Comparison of ENCODE assay signal across 8 cellular contexts in genomic region chr11:3808846-3809623, GRCh38. TPM values are rescaled to one million over a fixed set of nuclear protein-coding genes. Genes with fewer than 3 reads are reported as not detected.
DNase-seq lines count a peak whose midpoint lies in the region; ATAC-seq and TF ChIP-seq lines count a peak whose summit lies in the region.

No MANE protein-coding gene starts in this region.

- ATAC-seq in GM21423 (IDR thresholded peaks at IDR 0.05; ENCODE audit: unreplicated experiment) = peak; percentile 76

- no peaks in the 10 kb centered on the region for H3K9me3 ChIP-seq in iPS-15b (ENCODE audit: control insufficient read depth, insufficient read depth, low read length)

- H3K36me3 ChIP-seq in iPS-15b (ENCODE audit: control insufficient read depth, insufficient read depth, low read length) = peaks cover 2% of the 10 kb centered on the region

- H3K9ac ChIP-seq in iPS-15b (ENCODE audit: low read depth, low read length) = peak overlapping the region; percentile 63

- peak; percentile 41 for DNase-seq in ELF-1 (ENCODE audit: low read depth, low spot score)
- peak; percentile 61 for DNase-seq in HT1080 (ENCODE audit: low read depth)
- DNase-seq in activated CD8-positive, alpha-beta memory T cell treated with anti-CD3 and anti-CD28 coated beads, Interleukin-2, amount 50 U/mL, for 4 hours = no peak

- no peaks in the 10 kb centered on the region for H3K4me1 ChIP-seq in iPS-15b (ENCODE audit: control insufficient read depth, insufficient read depth, low read length)

- peak overlapping the region; percentile 38 for H3K27ac ChIP-seq in angular gyrus (ENCODE audit: low read depth, low read length)
- peak overlapping the region in 20 of 21 experiments; percentile 60 to 90 (median 79) for H3K27ac ChIP-seq in skin epidermis

- H3K27me3 ChIP-seq in iPS-15b (ENCODE audit: control insufficient read depth, insufficient read depth, low read length) = no peaks in the 10 kb centered on the region

- H3K4me3 ChIP-seq in iPS-15b (ENCODE audit: low read depth, low read length) (peak overlapping the region; percentile 90), skin epidermis (peak overlapping the region; percentile 48 to 79 (median 58))

TF ChIP-seq in PFSK-1, 5 proteins besides CTCF, POLR2A, EP300 and RAD21:
- no peak for TF ChIP-seq FOXP2 (optimal IDR thresholded peaks at IDR 0.05; ENCODE audit: borderline replicate concordance, extremely low read depth, extremely low read length, insufficient read depth)
- TF ChIP-seq SIN3A (IDR thresholded peaks at IDR 0.05; ENCODE audit: borderline replicate concordance, insufficient read depth, low read length) = no peak
- 0 out of 2 replicates have a peak, but pooled peaks have one; percentile 23 for TF ChIP-seq TAF1 (IDR thresholded peaks at IDR 0.05; ENCODE audit: borderline replicate concordance, insufficient read depth, low read length)

RNA-seq across cellular contexts. Expression of gene PGAP2, which starts 0.7 kb away (rescaled TPM):
- 11.0 and 12.0 TPM in 2 replicates for total RNA-seq in HT1080 (2014; rRNA removed; shearing (Covaris generic))
- polyA plus RNA-seq in HT1080 (2015; cell fraction: cytosol; rRNA removed) = 17.8 and 20.5 TPM in 2 replicates
- 27.4 and 28.8 TPM in 2 replicates for polyA plus RNA-seq in HT1080 (2015; cell fraction: nucleus; rRNA removed)
- polyA plus RNA-seq in PFSK-1 (2012; ENCODE audit: insufficient read length, low read depth) = 32.1 TPM

RNA-seq across cellular contexts. Expression of gene NUP98, which starts 11.7 kb away (rescaled TPM):
- 126 and 168 TPM in 2 replicates for total RNA-seq in HT1080 (2014; rRNA removed; shearing (Covaris generic))
- polyA plus RNA-seq in HT1080 (2015; cell fraction: cytosol; rRNA removed) = 70.7 and 73.7 TPM in 2 replicates
- polyA plus RNA-seq in HT1080 (2015; cell fraction: nucleus; rRNA removed) = 177 and 182 TPM in 2 replicates
- polyA plus RNA-seq in PFSK-1 (2012; ENCODE audit: insufficient read length, low read depth) = 72.0 TPM

RNA-seq across cellular contexts. Expression of gene RHOG, which starts 31.7 kb away (rescaled TPM):
- total RNA-seq in HT1080 (2014; rRNA removed; shearing (Covaris generic)) = 55.9 and 98.7 TPM in 2 replicates
- polyA plus RNA-seq in HT1080 (2015; cell fraction: cytosol; rRNA removed) = 126 and 148 TPM in 2 replicates
- 38.0 and 43.6 TPM in 2 replicates for polyA plus RNA-seq in HT1080 (2015; cell fraction: nucleus; rRNA removed)
- 135 TPM for polyA plus RNA-seq in PFSK-1 (2012; ENCODE audit: insufficient read length, low read depth)

RNA-seq across cellular contexts. Expression of gene STIM1, which starts 46.4 kb away (rescaled TPM):
- 14.6 and 18.1 TPM in 2 replicates for total RNA-seq in HT1080 (2014; rRNA removed; shearing (Covaris generic))
- polyA plus RNA-seq in HT1080 (2015; cell fraction: cytosol; rRNA removed) = 17.3 and 19.9 TPM in 2 replicates
- 21.3 and 30.7 TPM in 2 replicates for polyA plus RNA-seq in HT1080 (2015; cell fraction: nucleus; rRNA removed)
- polyA plus RNA-seq in PFSK-1 (2012; ENCODE audit: insufficient read length, low read depth) = 27.2 TPM
